ENCODE assay signal across 16 cellular contexts in genomic region chr21:34705032-34705431, GRCh38. TPM values are rescaled to one million over a fixed set of nuclear protein-coding genes. Genes with fewer than 3 reads are reported as not detected.
DNase-seq lines count a peak whose midpoint lies in the region; ATAC-seq and TF ChIP-seq lines count a peak whose summit lies in the region.
"Had no signal": no experiment of that assay in that cellular context is flagged by ENCODE, and none has a peak within 500 bp of the region (broad histone marks: within the 10 kb centered on the region; RNA-seq: fewer than 3 reads in every experiment).

No MANE protein-coding gene starts in this region.

- peaks cover 22% of the 10 kb centered on the region for H3K4me1 ChIP-seq in mammary epithelial cell (ENCODE audit: insufficient read depth, low read length)
- H3K4me1 ChIP-seq in foreskin keratinocyte: peaks cover 11% of the 10 kb centered on the region
- H3K4me1 ChIP-seq in prostate gland (replicated peaks): peaks cover 12% of the 10 kb centered on the region
- H3K4me1 ChIP-seq: BE2C had no signal

- CTCF ChIA-PET in mammary epithelial cell (lab: Charles Lee; ENCODE audit: low non-redundant PET): no interaction called here

- H3K79me2 ChIP-seq in mammary epithelial cell (ENCODE audit: insufficient read depth, low read length): no peaks in the 10 kb centered on the region

- peak overlapping the region; percentile 27 for H3K4me2 ChIP-seq in mammary epithelial cell (ENCODE audit: insufficient read depth, low read depth, low read length)
- H3K4me2 ChIP-seq: PC-9 had no signal

- dilution Hi-C loops in mammary epithelial cell (cut with HindIII; ENCODE audit: low sequenced_read_pairs): loop anchor here (5.0 kb wide), 1 partner anchor 102 kb away; no protein-coding TSS in a partner anchor

- H3K27me3 ChIP-seq in mammary epithelial cell (ENCODE audit: insufficient read depth, low read length): no peaks in the 10 kb centered on the region
- no peaks in the 10 kb centered on the region for H3K27me3 ChIP-seq in foreskin keratinocyte
- no peaks in the 10 kb centered on the region for H3K27me3 ChIP-seq in prostate gland (replicated peaks; ENCODE audit: insufficient read depth)
- H3K27me3 ChIP-seq: BE2C had no signal

- intact Hi-C loops in mammary epithelial cell (cut with micrococcal nuclease): no loop called here
- intact Hi-C loops in prostate gland (cut with DNase I): no loop called here

- H4K20me1 ChIP-seq in mammary epithelial cell (ENCODE audit: insufficient read depth, low read length): no peaks in the 10 kb centered on the region

- H3K27ac ChIP-seq in mammary epithelial cell (ENCODE audit: insufficient read depth, low read depth, low read length): no peak overlapping the region
- peak overlapping the region; percentile 4 for H3K27ac ChIP-seq in foreskin keratinocyte
- peak overlapping the region in 1 of 2 donors; percentile 25 for H3K27ac ChIP-seq in prostate gland
- H3K27ac ChIP-seq: PC-9 had no signal

- peak overlapping the region; percentile 17 for H2AFZ ChIP-seq in mammary epithelial cell (ENCODE audit: low read depth, low read length)
- H2AFZ ChIP-seq: PC-9 had no signal

- ATAC-seq in foreskin keratinocyte: peak; percentile 44

- H3K36me3 ChIP-seq in mammary epithelial cell (ENCODE audit: insufficient read depth, low read length) (no peaks in the 10 kb centered on the region), prostate gland (no peaks in the 10 kb centered on the region)
- H3K36me3 ChIP-seq: BE2C had no signal

- 40% methylated on average over 10 of the region's 10 CpGs for WGBS in mammary epithelial cell (ENCODE audit: low coverage, missing lambda C conversion rate)
- WGBS in prostate gland: 26% methylated on average over 10 of the region's 10 CpGs

- H3K9me3 ChIP-seq in mammary epithelial cell (replicated peaks; ENCODE audit: insufficient read depth, low read length) (no peaks in the 10 kb centered on the region), prostate gland (no peaks in the 10 kb centered on the region)
- H3K9me3 ChIP-seq: BE2C had no signal

- no peak overlapping the region for H3K4me3 ChIP-seq in mammary epithelial cell (replicated peaks in 1 of 3; ENCODE audit: insufficient read depth in 1 of 3, low read depth in 2 of 3, low read length in 3 of 3)
- no peak overlapping the region for H3K4me3 ChIP-seq in prostate gland
- H3K4me3 ChIP-seq: PC-9 had no signal

- TF ChIP-seq CTCF in mammary epithelial cell (conservative IDR thresholded peaks at IDR 0.05 in 1 of 2, IDR thresholded peaks at IDR 0.05 in 1 of 2; ENCODE audit: extremely low read depth in 1 of 2, insufficient read depth in 1 of 2, low read depth in 1 of 2, low read length in 2 of 2) (no peak), foreskin keratinocyte (conservative IDR thresholded peaks at IDR 0.05) (no peak), prostate gland (IDR thresholded peaks at IDR 0.05) (no peak)

- TF ChIP-seq POLR2A in prostate gland (IDR thresholded peaks at IDR 0.05): no peak

- no peak overlapping the region for H3K9ac ChIP-seq in mammary epithelial cell (ENCODE audit: insufficient read depth, low read length)

- DNase-seq in mammary epithelial cell (peak; percentile 82), foreskin keratinocyte (peak; percentile 72 to 88), prostate gland (ENCODE audit: low spot score) (peak; percentile 84), ureter (ENCODE audit: low spot score) (peak; percentile 64), activated T-cell treated with anti-CD3 and anti-CD28 coated beads for 4 hours (no peak), COR-L47 (lab: John Stamatoyannopoulos, UW) (no peak), NCI-H187 (lab: John Stamatoyannopoulos, UW) (no peak)
- DNase-seq: BE2C; CD4-positive, alpha-beta memory T cell; DMS79 treated with DMSO at 0.1 percent for 48 hours; GDM1; NCI-H2107; NCI-H69; PC-9; Right ventricle myocardium superior had no signal

- in situ Hi-C loops in mammary epithelial cell (cut with MboI; ENCODE audit: low sequenced_read_pairs in 2 of 2): loop anchor here in 1 of 2 donors (25.0 kb wide), 1 partner anchor 1132 kb away; no protein-coding TSS in a partner anchor

- BruUV-seq in mammary epithelial cell (replicated peaks; lab: Mats Ljungman, UMichigan): no TSS peak

RNA-seq across cellular contexts. Expression of gene CLIC6, which starts 36.2 kb away (rescaled TPM):
- total RNA-seq in mammary epithelial cell: under 1 TPM in 1 of 2 donors, not detected in 1; 0.07 TPM
- polyA plus RNA-seq in mammary epithelial cell: not detected
- polyA minus RNA-seq in mammary epithelial cell: not detected
- total RNA-seq in foreskin keratinocyte: 0.03 and 0.04 TPM in 2 replicates
- 0.02 and 0.03 TPM in 2 replicates for polyA plus RNA-seq in foreskin keratinocyte
- 1 to 10 TPM; 3.4 to 7.0 TPM for total RNA-seq in prostate gland
- 24.1 TPM for total RNA-seq in ureter
- total RNA-seq: PC-9 had no signal
- polyA plus RNA-seq: AG04450 had no signal

Comparison
In these comparisons a context has a peak if more than half of its experiments do, and no peak if none do; other contexts are left out.
1. DNase-seq: peak in mammary epithelial cell (single experiment), foreskin keratinocyte (2 of 2), prostate gland (single experiment) and ureter (single experiment); none in activated T-cell treated with anti-CD3 and anti-CD28 coated beads for 4 hours (single experiment), COR-L47 (single experiment) and NCI-H187 (0 of 2).